ENCODE assay signal across 9 cellular contexts in the genomic region with DNA sequence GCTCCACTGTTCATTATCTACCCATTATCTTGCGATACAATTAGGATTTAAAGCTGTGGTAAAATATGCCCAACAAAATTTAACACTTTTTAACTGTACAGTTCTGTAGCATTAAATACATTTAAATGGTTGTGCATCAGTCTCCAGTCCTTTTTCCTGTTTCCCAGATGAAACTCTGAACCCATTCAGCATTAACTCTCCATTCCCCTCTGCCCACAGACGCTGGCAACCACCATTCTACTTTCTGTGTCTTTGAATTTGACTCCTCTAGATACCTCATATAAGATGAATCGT. TPM values are rescaled to one million over a fixed set of nuclear protein-coding genes. Genes with fewer than 3 reads are reported as not detected.
DNase-seq lines count a peak whose midpoint lies in the region; ATAC-seq and TF ChIP-seq lines count a peak whose summit lies in the region.
"Had no signal": no experiment of that assay in that cellular context is flagged by ENCODE, and none has a peak within 500 bp of the region (broad histone marks: within the 10 kb centered on the region; RNA-seq: fewer than 3 reads in every experiment).

No MANE protein-coding gene starts in this region.

- peak overlapping the region in 1 of 4 donors; percentile 53 for H3K4me3 ChIP-seq in Peyer's patch
- H3K4me3 ChIP-seq in esophagus muscularis mucosa: peak overlapping the region in 3 of 4 donors; percentile 62 to 76 (median 75)

- peak overlapping the region; percentile 95 for H3K27ac Mint-ChIP-seq in activated T-cell treated with anti-CD3 and anti-CD28 coated beads, Interleukin-2, amount 50 U/mL, for 24 hours
- peak overlapping the region; percentile 59 for H3K27ac Mint-ChIP-seq in stimulated activated memory B cell treated with anti-CD40 and anti-IgM and Interleukin-4, amounts not matched to agents 10 μg/mL and 1 μg/mL and 100 μg/mL, for 72 hours

- H3K4me1 Mint-ChIP-seq in activated T-cell treated with anti-CD3 and anti-CD28 coated beads, Interleukin-2, amount 50 U/mL, for 24 hours (ENCODE audit: low read depth): peaks cover 41% of the 10 kb centered on the region
- peaks cover 44% of the 10 kb centered on the region for H3K4me1 Mint-ChIP-seq in stimulated activated memory B cell treated with anti-CD40 and anti-IgM and Interleukin-4, amounts not matched to agents 10 μg/mL and 1 μg/mL and 100 μg/mL, for 72 hours

- no peak for ATAC-seq in stimulated activated memory B cell treated with anti-CD40 and anti-IgM and Interleukin-4, amounts not matched to agents 10 μg/mL and 1 μg/mL and 100 μg/mL, for 72 hours
- ATAC-seq in HG03045 (IDR thresholded peaks at IDR 0.05; ENCODE audit: unreplicated experiment): no peak
- ATAC-seq in HG03342 (IDR thresholded peaks at IDR 0.05; ENCODE audit: unreplicated experiment): no peak

- WGBS in esophagus muscularis mucosa: 42% methylated on average over 3 of the region's 3 CpGs

- TF ChIP-seq EP300 in esophagus muscularis mucosa (IDR thresholded peaks at IDR 0.05): no peak

- H3K27ac ChIP-seq in Peyer's patch (peak overlapping the region in 3 of 4 donors; percentile 70 to 78 (median 76)), esophagus muscularis mucosa (replicated peaks in 1 of 4) (peak overlapping the region in 3 of 4 donors; percentile 84 to 86 (median 85))

- H3K9me3 ChIP-seq in Peyer's patch: no peaks in the 10 kb centered on the region
- H3K9me3 ChIP-seq in esophagus muscularis mucosa: no peaks in the 10 kb centered on the region

- H3K27me3 ChIP-seq in Peyer's patch (no peaks in the 10 kb centered on the region), esophagus muscularis mucosa (no peaks in the 10 kb centered on the region)

- intact Hi-C loops in esophagus muscularis mucosa (cut with DNase I): loop anchor here (2.0 kb wide), 1 partner anchor 17 kb away; no protein-coding TSS in a partner anchor

- H3K9me3 Mint-ChIP-seq in activated T-cell treated with anti-CD3 and anti-CD28 coated beads, Interleukin-2, amount 50 U/mL, for 24 hours: no peaks in the 10 kb centered on the region
- no peaks in the 10 kb centered on the region for H3K9me3 Mint-ChIP-seq in stimulated activated memory B cell treated with anti-CD40 and anti-IgM and Interleukin-4, amounts not matched to agents 10 μg/mL and 1 μg/mL and 100 μg/mL, for 72 hours

- TF ChIP-seq CTCF in Peyer's patch (IDR thresholded peaks at IDR 0.05): no peak
- TF ChIP-seq CTCF in esophagus muscularis mucosa (IDR thresholded peaks at IDR 0.05): no peak

- H3K36me3 ChIP-seq in Peyer's patch (no peaks in the 10 kb centered on the region), esophagus muscularis mucosa (no peaks in the 10 kb centered on the region)

- H3K4me3 Mint-ChIP-seq in activated T-cell treated with anti-CD3 and anti-CD28 coated beads, Interleukin-2, amount 50 U/mL, for 24 hours: peak overlapping the region; percentile 84
- peak overlapping the region; percentile 82 for H3K4me3 Mint-ChIP-seq in stimulated activated memory B cell treated with anti-CD40 and anti-IgM and Interleukin-4, amounts not matched to agents 10 μg/mL and 1 μg/mL and 100 μg/mL, for 72 hours

- TF ChIP-seq POLR2A in Peyer's patch (IDR thresholded peaks at IDR 0.05) (no peak), esophagus muscularis mucosa (IDR thresholded peaks at IDR 0.05; ENCODE audit: low read depth) (no peak)

- peaks cover 3 to 41% (median 19%) of the 10 kb centered on the region in 4 donors for H3K4me1 ChIP-seq in Peyer's patch
- peaks cover 19 to 49% (median 40%) of the 10 kb centered on the region in 4 donors for H3K4me1 ChIP-seq in esophagus muscularis mucosa

- H3K27me3 Mint-ChIP-seq in activated T-cell treated with anti-CD3 and anti-CD28 coated beads, Interleukin-2, amount 50 U/mL, for 24 hours: peaks cover 32% of the 10 kb centered on the region
- peaks cover 17% of the 10 kb centered on the region for H3K27me3 Mint-ChIP-seq in stimulated activated memory B cell treated with anti-CD40 and anti-IgM and Interleukin-4, amounts not matched to agents 10 μg/mL and 1 μg/mL and 100 μg/mL, for 72 hours

- peaks cover 4% of the 10 kb centered on the region for H3K36me3 Mint-ChIP-seq in activated T-cell treated with anti-CD3 and anti-CD28 coated beads, Interleukin-2, amount 50 U/mL, for 24 hours (ENCODE audit: low read depth)
- no peaks in the 10 kb centered on the region for H3K36me3 Mint-ChIP-seq in stimulated activated memory B cell treated with anti-CD40 and anti-IgM and Interleukin-4, amounts not matched to agents 10 μg/mL and 1 μg/mL and 100 μg/mL, for 72 hours

- no peak for DNase-seq in activated T-cell treated with anti-CD3 and anti-CD28 coated beads, Interleukin-2, amount 50 U/mL, for 24 hours
- no peak for DNase-seq in activated T-cell treated with anti-CD3 and anti-CD28 coated beads for 4 hours
- DNase-seq in Peyer's patch: no peak
- DNase-seq in esophagus muscularis mucosa (ENCODE audit: extremely low spot score): no peak
- DNase-seq in activated CD4-positive, CD25-positive, alpha-beta regulatory T cell (lab: John Stamatoyannopoulos, UW): no peak
- DNase-seq: GOT3 had no signal

RNA-seq across cellular contexts. Expression of a gene that starts 2.9 kb away (rescaled TPM):
- 1 to 10 TPM in 3 of 4 donors, under 1 TPM in 1; 0.88 to 2.6 (median 2.2) TPM for total RNA-seq in Peyer's patch
- total RNA-seq in esophagus muscularis mucosa: 1 to 10 TPM; 2.1 to 5.8 (median 3.4) TPM

RNA-seq across cellular contexts. Expression of a gene that starts 15.2 kb away (rescaled TPM):
- total RNA-seq in Peyer's patch (10 to 100 TPM; 13.7 to 31.4 (median 21.8) TPM), esophagus muscularis mucosa (10 to 100 TPM in 3 of 4 donors, 1 to 10 TPM in 1; 9.8 to 22.4 (median 18.2) TPM)

RNA-seq across cellular contexts. Expression of a gene that starts 35.8 kb away (rescaled TPM):
- total RNA-seq in Peyer's patch (1,000 to 10,000 TPM; 1,067 to 1,931 (median 1,321) TPM), esophagus muscularis mucosa (1,000 to 10,000 TPM; 1,252 to 1,898 (median 1,625) TPM)

RNA-seq across cellular contexts. Expression of a gene that starts 53.0 kb away (rescaled TPM):
- 10 to 100 TPM; 15.6 to 23.1 (median 20.3) TPM for total RNA-seq in Peyer's patch
- 10 to 100 TPM; 10.3 to 21.9 (median 18.4) TPM for total RNA-seq in esophagus muscularis mucosa
